In genomic region chr10:22712959-22713852, GRCh38 we compare ENCODE assay signal across 8 cellular contexts. TPM values are rescaled to one million over a fixed set of nuclear protein-coding genes. Genes with fewer than 3 reads are reported as not detected.
A peak's percentile ranks its signal among the peaks of the same experiment; 100 is the strongest.
DNase-seq lines count a peak whose midpoint lies in the region; ATAC-seq and TF ChIP-seq lines count a peak whose summit lies in the region.

No MANE protein-coding gene starts in this region.

- DNase-seq in HK-2 (ENCODE audit: unreplicated experiment): peak; percentile 18
- DNase-seq in WTC11 (ENCODE audit: low spot score): peak; percentile 28
- DNase-seq in dermis blood vessel endothelial cell: peak; percentile 43
- DNase-seq in lung (ENCODE audit: low spot score): no peak
- no peak for DNase-seq in stimulated activated naive B cell treated with anti-CD40 and anti-IgM and Interleukin-4, amounts not matched to agents 10 μg/mL and 1 μg/mL and 100 μg/mL, for 72 hours
- DNase-seq in SIG-M5 treated with dmso at 0.1 percent for 504 hours (lab: John Stamatoyannopoulos, UW; ENCODE audit: unreplicated experiment): no peak

- H3K27me3 Mint-ChIP-seq in WTC11 (ENCODE audit: low read depth): peaks cover 9% of the 10 kb centered on the region
- peaks cover 4 to 5% of the 10 kb centered on the region in 2 donors for H3K27me3 Mint-ChIP-seq in stimulated activated naive B cell treated with anti-CD40 and anti-IgM and Interleukin-4, amounts not matched to agents 10 μg/mL and 1 μg/mL and 100 μg/mL, for 72 hours

- CTCF ChIA-PET in WTC11 (lab: Charles Lee): interaction anchor here (1.0 kb wide), 1 partner anchor 27 kb away, joined by 4 read pairs; no protein-coding TSS in a partner anchor

- POLR2A ChIA-PET in WTC11 (lab: Charles Lee): interaction anchor here (1.2 kb wide), 1 partner anchor 41 kb away, joined by 3 read pairs; no protein-coding TSS in a partner anchor

- H3K4me1 ChIP-seq in ACC112 (ENCODE audit: control insufficient read depth, insufficient read depth, low read length, unreplicated experiment): peaks cover 21% of the 10 kb centered on the region
- peaks cover 6% of the 10 kb centered on the region in 2 donors for H3K4me1 ChIP-seq in lung (ENCODE audit: control insufficient read depth in 2 of 2, insufficient read depth in 2 of 2, low read length in 2 of 2)

- TF ChIP-seq CTCF in WTC11 (IDR thresholded peaks at IDR 0.05): no peak
- TF ChIP-seq CTCF in lung (IDR thresholded peaks at IDR 0.05; ENCODE audit: control extremely low read depth, extremely low read depth): no peak

- peak overlapping the region; percentile 77 for H3K4me3 Mint-ChIP-seq in WTC11
- peak overlapping the region; percentile 88 to 92 for H3K4me3 Mint-ChIP-seq in stimulated activated naive B cell treated with anti-CD40 and anti-IgM and Interleukin-4, amounts not matched to agents 10 μg/mL and 1 μg/mL and 100 μg/mL, for 72 hours

- H3K4me1 Mint-ChIP-seq in WTC11: peaks cover 35% of the 10 kb centered on the region
- peaks cover 24 to 52% of the 10 kb centered on the region in 2 donors for H3K4me1 Mint-ChIP-seq in stimulated activated naive B cell treated with anti-CD40 and anti-IgM and Interleukin-4, amounts not matched to agents 10 μg/mL and 1 μg/mL and 100 μg/mL, for 72 hours

- H3K79me2 ChIP-seq in ACC112 (ENCODE audit: control insufficient read depth, insufficient read depth, low read length, unreplicated experiment): peaks cover 56% of the 10 kb centered on the region

- H3K27ac Mint-ChIP-seq in WTC11: no peak overlapping the region
- H3K27ac Mint-ChIP-seq in stimulated activated naive B cell treated with anti-CD40 and anti-IgM and Interleukin-4, amounts not matched to agents 10 μg/mL and 1 μg/mL and 100 μg/mL, for 72 hours: peak overlapping the region; percentile 77

- peak; percentile 32 for ATAC-seq in GM19023 (IDR thresholded peaks at IDR 0.05; ENCODE audit: unreplicated experiment)
- peak; percentile 14 for ATAC-seq in WTC11
- ATAC-seq in lung (ENCODE audit: insufficient read depth, low FRiP score): peak; percentile 13
- ATAC-seq in stimulated activated naive B cell treated with anti-CD40 and anti-IgM and Interleukin-4, amounts not matched to agents 10 μg/mL and 1 μg/mL and 100 μg/mL, for 72 hours (replicated peaks): peak; percentile 41

- H3K9me3 ChIP-seq in lung (ENCODE audit: control insufficient read depth in 2 of 2, insufficient read depth in 1 of 2, low read length in 1 of 2): no peaks in the 10 kb centered on the region

- no peaks in the 10 kb centered on the region for H3K9me3 Mint-ChIP-seq in WTC11
- no peaks in the 10 kb centered on the region for H3K9me3 Mint-ChIP-seq in stimulated activated naive B cell treated with anti-CD40 and anti-IgM and Interleukin-4, amounts not matched to agents 10 μg/mL and 1 μg/mL and 100 μg/mL, for 72 hours

- H3K36me3 ChIP-seq in ACC112 (ENCODE audit: insufficient read depth, low read length) (no peaks in the 10 kb centered on the region), lung (ENCODE audit: control insufficient read depth in 2 of 2, insufficient read depth in 2 of 2, low read length in 2 of 2) (no peaks in the 10 kb centered on the region)

- H3K27ac ChIP-seq in ACC112 (ENCODE audit: low read depth, low read length): peak overlapping the region; percentile 44
- H3K27ac ChIP-seq in lung (ENCODE audit: low read depth in 1 of 2, low read length in 1 of 2): peak overlapping the region in 1 of 2 donors; percentile 94

- H3K27me3 ChIP-seq in ACC112 (ENCODE audit: insufficient read depth, low read length) (no peaks in the 10 kb centered on the region), lung (ENCODE audit: control insufficient read depth, insufficient read depth) (no peaks in the 10 kb centered on the region)

- H2AFZ ChIP-seq in ACC112 (ENCODE audit: low read length, unreplicated experiment): peak overlapping the region; percentile 80

- WGBS in lung, 2 donors: 1% methylated on average over 62 to 72 of the region's 72 CpGs

- H3K36me3 Mint-ChIP-seq in WTC11: no peaks in the 10 kb centered on the region
- peaks cover 6 to 12% of the 10 kb centered on the region in 2 donors for H3K36me3 Mint-ChIP-seq in stimulated activated naive B cell treated with anti-CD40 and anti-IgM and Interleukin-4, amounts not matched to agents 10 μg/mL and 1 μg/mL and 100 μg/mL, for 72 hours

- H3K4me3 ChIP-seq in ACC112 (ENCODE audit: low read depth, low read length) (peak overlapping the region; percentile 97), lung (peak overlapping the region; percentile 79)

TF ChIP-seq in WTC11, 78 proteins besides CTCF, POLR2A, EP300 and RAD21:
- 0 out of 2 replicates have a peak, but pooled peaks have one; percentile 2 for TF ChIP-seq MYBL2 (CRISPR knock-in tag; IDR thresholded peaks at IDR 0.05)
- 0 out of 2 replicates have a peak, but pooled peaks have one; percentile 39 for TF ChIP-seq HMGXB4 (CRISPR knock-in tag; IDR thresholded peaks at IDR 0.05)
- no peak for TF ChIP-seq ZNF423 (CRISPR knock-in tag; IDR thresholded peaks at IDR 0.05)
- TF ChIP-seq ETV6 (CRISPR knock-in tag; IDR thresholded peaks at IDR 0.05): 0 out of 2 replicates have a peak, but pooled peaks have one; percentile 20
- no peak for TF ChIP-seq AFF4 (CRISPR knock-in tag; IDR thresholded peaks at IDR 0.05; ENCODE audit: borderline replicate concordance)
TF ChIP-seq in WTC11: peak in this region for 3.

RNA-seq across cellular contexts. Expression of gene PIP4K2A, which starts 1.2 kb away (rescaled TPM):
- total RNA-seq in WTC11 (2021) (37.8 to 47.5 TPM (median 44.5 TPM) in 3 replicates), dermis blood vessel endothelial cell (40.1 and 44.2 TPM in 2 replicates), lung (10 to 100 TPM; 37.0 to 42.2 TPM)
- 10 to 100 TPM in 1 of 2 donors, 1 to 10 TPM in 1; 7.3 to 18.2 TPM for polyA plus RNA-seq in lung

Comparison
In these comparisons a context has a peak if more than half of its experiments do, and no peak if none do; other contexts are left out.
1. DNase-seq: peak in HK-2 (single experiment), WTC11 (single experiment) and dermis blood vessel endothelial cell (single experiment); none in lung (single experiment), stimulated activated naive B cell treated with anti-CD40 and anti-IgM and Interleukin-4, amounts not matched to agents 10 μg/mL and 1 μg/mL and 100 μg/mL, for 72 hours (single experiment) and SIG-M5 treated with dmso at 0.1 percent for 504 hours (single experiment).
2. Peak in every context shown above with its lines, with median percentiles within 50 percentile points of each other: ATAC-seq.